Comparison of ENCODE assay signal across 32 cellular contexts in the genomic region with DNA sequence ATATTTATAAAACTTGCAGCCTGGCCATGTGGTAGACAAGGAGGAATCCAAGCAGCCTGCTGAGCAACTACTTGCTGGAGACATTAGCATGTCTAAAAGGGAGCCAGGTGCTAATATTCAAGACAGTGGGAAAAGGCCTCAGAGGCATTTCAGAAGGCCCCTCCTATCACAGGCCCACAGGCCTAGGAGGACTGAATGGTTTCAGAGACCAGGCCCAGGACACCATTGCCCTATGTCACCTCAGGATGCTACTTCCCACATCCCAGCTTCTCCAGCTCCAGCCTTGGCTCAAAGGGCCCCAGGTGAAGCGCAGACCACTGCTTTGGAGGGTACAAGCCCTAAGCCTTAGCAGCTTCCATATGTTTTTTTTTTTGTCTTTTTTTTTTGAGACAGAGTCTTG. TPM values are rescaled to one million over a fixed set of nuclear protein-coding genes. Genes with fewer than 3 reads are reported as not detected.
"Had no signal": no experiment of that assay in that cellular context is flagged by ENCODE, and none has a peak within 500 bp of the region (broad histone marks: within the 10 kb centered on the region; RNA-seq: fewer than 3 reads in every experiment).

No MANE protein-coding gene starts in this region.

- FAIRE-seq: urothelium cell line had no signal

- H3K36me3 ChIP-seq: stomach, suprapubic skin, thoracic aorta, thyroid gland, tibial artery, tibial nerve, transverse colon, upper lobe of left lung, upper lobe of right lung, uterus, vagina had no signal

- H3K4me1 ChIP-seq: thyroid gland, tibial artery, uterus had no signal

- H3K27me3 ChIP-seq: stomach, suprapubic skin, testis, thyroid gland, tibial artery, tibial nerve, transverse colon, upper lobe of left lung, upper lobe of right lung, uterus, vagina had no signal

- H3K9me3 ChIP-seq: stomach, suprapubic skin, testis, thoracic aorta, thyroid gland, tibial artery, tibial nerve, transverse colon, upper lobe of left lung, upper lobe of right lung, uterus, vagina had no signal

- DNase-seq: stimulated activated CD4-positive, alpha-beta T cell treated with anti-CD3 and anti-CD28 coated beads, Interleukin-2, amount 100 ng/mL, for 48 hours; stimulated activated CD4-positive, alpha-beta T cell treated with anti-CD3 and anti-CD28 coated beads, Interleukin-4, amount 100 ng/mL, for 1 hour; stimulated activated CD4-positive, alpha-beta T cell treated with anti-CD3 and anti-CD28 coated beads, Interleukin-4, amount 100 ng/mL, for 24 hours; stimulated activated CD4-positive, alpha-beta T cell treated with anti-CD3 and anti-CD28 coated beads, Interleukin-4, amount 100 ng/mL, for 4 hours; stimulated activated CD8-positive, alpha-beta memory T cell treated with anti-CD3 and anti-CD28 coated beads, Interleukin-4, amount 100 ng/mL, for 48 hours; stimulated activated naive B cell treated with anti-CD40 and anti-IgM and Interleukin-4, amounts not matched to agents 10 μg/mL and 1 μg/mL and 100 μg/mL, for 72 hours; stimulated activated naive CD4-positive, alpha-beta T cell; stimulated activated naive CD4-positive, alpha-beta T cell treated with Interleukin-2 at 50 U/mL for 16 hours; stimulated activated naive CD8-positive, alpha-beta T cell treated with anti-CD3 and anti-CD28 coated beads, Interleukin-15, amount 100 ng/mL, for 72 hours; stimulated activated naive CD8-positive, alpha-beta T cell treated with anti-CD3 and anti-CD28 coated beads, Interleukin-15, Interleukin-2, amounts not matched to agents 100 U/mL and 50 U/mL, for 24 hours; stomach; substantia nigra; testis; thyroid gland; tibial artery; transverse colon; trophoblast cell; upper lobe of left lung; upper lobe of right lung; uterus had no signal

- H3K27ac ChIP-seq: stomach, suprapubic skin, testis, thoracic aorta, thyroid gland, tibial artery, tibial nerve, upper lobe of left lung, upper lobe of right lung, uterus, vagina had no signal

- ATAC-seq: stimulated activated effector memory CD8-positive, alpha-beta T cell treated with anti-CD3 and anti-CD28 coated beads, Interleukin-12 subunit alpha, Interleukin-12 subunit beta, amount 100 ng/mL, for 72 hours; stimulated activated memory B cell treated with anti-CD40 and anti-IgM and Interleukin-4, amounts not matched to agents 10 μg/mL and 1 μg/mL and 100 μg/mL, for 72 hours; stimulated activated naive B cell treated with anti-CD40 and anti-IgM and Interleukin-4, amounts not matched to agents 10 μg/mL and 1 μg/mL and 100 μg/mL, for 72 hours; stimulated activated naive CD8-positive, alpha-beta T cell treated with anti-CD3 and anti-CD28 coated beads, Interleukin-15, amount 100 ng/mL, for 72 hours; stimulated activated naive CD8-positive, alpha-beta T cell treated with anti-CD3 and anti-CD28 coated beads, Interleukin-15, Interleukin-2, amounts not matched to agents 100 U/mL and 50 U/mL, for 24 hours; upper lobe of right lung had no signal

- H3K4me3 ChIP-seq: stomach, suprapubic skin, testis, thoracic aorta, thyroid gland, tibial artery, tibial nerve, transverse colon, upper lobe of left lung, upper lobe of right lung, uterus, vagina had no signal

RNA-seq across cellular contexts. Expression of a gene that starts 55.9 kb away (rescaled TPM):
- total RNA-seq: stomach, subcutaneous adipose tissue, suprapubic skin, temporal lobe, testis, thoracic aorta, thyroid gland, tibial nerve, upper lobe of left lung, upper lobe of right lung, ureter, urinary bladder, vagina had no signal
- polyA plus RNA-seq: stomach, thymus, urinary bladder had no signal
